Comparison of ENCODE assay signal across 1 cellular context in genomic region chr16:383326-384020, GRCh38.
TF ChIP-seq lines count a peak whose summit lies in the region.

No MANE protein-coding gene starts in this region.

TF ChIP-seq in HCT116, 20 proteins besides CTCF, POLR2A, EP300 and RAD21 (continued from another document):
- TF ChIP-seq SP1 (IDR thresholded peaks at IDR 0.05; ENCODE audit: low read depth) = peak; percentile 39
- no peak for TF ChIP-seq EZH2 (IDR thresholded peaks at IDR 0.05)
- TF ChIP-seq SIN3A (IDR thresholded peaks at IDR 0.05; ENCODE audit: low read depth) = peak; percentile 59; the same call in 1 of the 2 replicates
- peak; percentile 94 for TF ChIP-seq MAX (IDR thresholded peaks at IDR 0.05)
